ENCODE assay signal across 26 cellular contexts in the genomic region with DNA sequence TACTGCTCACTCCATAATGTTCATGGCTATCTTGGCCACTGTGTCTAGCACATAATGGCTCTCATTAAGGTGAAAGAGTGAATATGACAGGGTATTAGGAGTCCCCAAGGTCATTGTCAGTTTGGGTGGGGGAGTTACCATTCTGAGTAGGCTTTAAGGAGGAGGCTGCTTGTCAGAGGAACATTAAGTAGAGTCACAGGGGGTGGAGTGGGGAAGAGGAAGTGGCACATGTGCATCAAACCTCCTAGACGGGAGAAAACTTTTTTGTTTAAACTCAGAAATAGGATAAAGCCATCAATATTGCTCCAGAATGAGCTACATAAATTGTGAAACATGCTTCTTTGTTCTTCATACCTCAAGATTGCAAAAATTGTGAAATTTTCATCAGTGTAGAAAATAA. TPM values are rescaled to one million over a fixed set of nuclear protein-coding genes. Genes with fewer than 3 reads are reported as not detected.
DNase-seq lines count a peak whose midpoint lies in the region; ATAC-seq and TF ChIP-seq lines count a peak whose summit lies in the region.
"Had no signal": no experiment of that assay in that cellular context is flagged by ENCODE, and none has a peak within 500 bp of the region (broad histone marks: within the 10 kb centered on the region; RNA-seq: fewer than 3 reads in every experiment).

No MANE protein-coding gene starts in this region.

- peak overlapping the region in 1 of 6 donors; percentile 23 for H3K27ac Mint-ChIP-seq in naive B cell
- H3K27ac Mint-ChIP-seq: activated naive CD4-positive, alpha-beta T cell treated with anti-CD3 and anti-CD28 coated beads, Interleukin-2, amount 50 U/mL, for 24 hours had no signal

- H3K4me1 Mint-ChIP-seq in naive B cell: peaks cover 4 to 23% (median 15%) of the 10 kb centered on the region in 3 donors
- H3K4me1 Mint-ChIP-seq: activated naive CD4-positive, alpha-beta T cell treated with anti-CD3 and anti-CD28 coated beads, Interleukin-2, amount 50 U/mL, for 24 hours had no signal

- H4K8ac ChIP-seq in trophoblast cell (ENCODE audit: low read depth, low read length): no peak overlapping the region

- H3K4me3 Mint-ChIP-seq in naive B cell: peak overlapping the region in 6 of 8 donors; percentile 4 to 70 (median 33)

- H2BK12ac ChIP-seq in trophoblast cell (ENCODE audit: low read length): no peak overlapping the region

- peaks cover 8% of the 10 kb centered on the region; the same call in 1 of the 2 replicates for H3K27me3 ChIP-seq in BLaER1
- H3K27me3 ChIP-seq in trophoblast cell (ENCODE audit: insufficient read depth, low read length): no peaks in the 10 kb centered on the region
- H3K27me3 ChIP-seq: SJCRH30, vagina had no signal

- DNase-seq in KBM-7 (peak; percentile 55), OCI-LY7 (ENCODE audit: low spot score) (peak; percentile 42), naive B cell (no peak), pons (ENCODE audit: low spot score) (no peak), trophoblast cell (no peak), cerebellar cortex (ENCODE audit: low spot score) (no peak)
- no peak for DNase-seq in activated effector memory CD4-positive, alpha-beta T cell treated with Interleukin-2 at 50 U/mL for 16 hours
- DNase-seq: ACHN; activated CD4-positive, alpha-beta T cell treated with anti-CD3 and anti-CD28 coated beads for 48 hours; C1 segment of cervical spinal cord; cerebellar nuclear complex; HCEC 1CT; head of caudate nucleus; NCI-H1417; NCI-H2081; NCI-H82; retina; SJCRH30; small intestine; substantia nigra; T-helper 2 cell had no signal

- H2AFZ ChIP-seq in OCI-LY7 (ENCODE audit: low read length) (peak overlapping the region; percentile 7; the same call in 1 of the 2 replicates), trophoblast cell (ENCODE audit: insufficient read depth, low read length, poor library complexity) (no peak overlapping the region)

- H2AK5ac ChIP-seq in trophoblast cell (ENCODE audit: low read length): no peak overlapping the region

- no peak overlapping the region for H3K18ac ChIP-seq in trophoblast cell (ENCODE audit: low read length)

- no peak overlapping the region for H3K23ac ChIP-seq in trophoblast cell (ENCODE audit: low read length)

- peaks cover 5% of the 10 kb centered on the region for H3K79me1 ChIP-seq in trophoblast cell (ENCODE audit: low read length)

- no peak overlapping the region for H3K4me3 ChIP-seq in BLaER1
- H3K4me3 ChIP-seq in OCI-LY7 (ENCODE audit: low read depth, low read length, poor library complexity, severe bottlenecking): no peak overlapping the region
- H3K4me3 ChIP-seq in trophoblast cell (ENCODE audit: low read depth, low read length): no peak overlapping the region
- H3K4me3 ChIP-seq: SJCRH30, vagina had no signal

- H3K27ac ChIP-seq in BLaER1 (no peak overlapping the region), OCI-LY7 (ENCODE audit: low read depth, low read length, poor library complexity, severe bottlenecking) (no peak overlapping the region), trophoblast cell (ENCODE audit: low read depth, low read length) (no peak overlapping the region)
- H3K27ac ChIP-seq: HL-60, SJCRH30, vagina had no signal

- in situ Hi-C loops in KBM-7 (cut with MboI; ENCODE audit: low pct_unique_long_range_greater_than_20kb, low sequenced_read_pairs): no loop called here

- peaks cover 29 to 67% (median 33%) of the 10 kb centered on the region in 3 donors for H3K27me3 Mint-ChIP-seq in naive B cell

- POLR2A ChIA-PET in OCI-LY7 (lab: Charles Lee): interaction anchor here (1.0 to 1.2 kb wide), 2 partner anchors 251 to 396 kb away, joined by 3 read pairs; no protein-coding TSS in a partner anchor

- H4K20me1 ChIP-seq in BLaER1 (peaks cover 87% of the 10 kb centered on the region), OCI-LY7 (ENCODE audit: insufficient read depth, low read length) (no peaks in the 10 kb centered on the region)

- intact Hi-C loops in OCI-LY7 (cut with micrococcal nuclease; ENCODE audit: unreplicated experiment): no loop called here

- H3K9me3 Mint-ChIP-seq in naive B cell: no peaks in the 10 kb centered on the region
- H3K9me3 Mint-ChIP-seq: activated naive CD4-positive, alpha-beta T cell treated with anti-CD3 and anti-CD28 coated beads, Interleukin-2, amount 50 U/mL, for 24 hours had no signal

- H3K4me1 ChIP-seq in BLaER1 (peaks cover 73% of the 10 kb centered on the region), OCI-LY7 (ENCODE audit: insufficient read depth, low read length, poor library complexity, severe bottlenecking) (peaks cover 36% of the 10 kb centered on the region), trophoblast cell (ENCODE audit: control insufficient read depth in 1 of 2, insufficient read depth in 2 of 2, low read length in 2 of 2) (peaks cover 20 to 27% of the 10 kb centered on the region in 2 experiments)

- no peak overlapping the region for H2BK120ac ChIP-seq in trophoblast cell (ENCODE audit: insufficient read depth, low read length, poor library complexity)

- H3K36me3 ChIP-seq in BLaER1 (no peaks in the 10 kb centered on the region), OCI-LY7 (ENCODE audit: insufficient read depth, low read length) (no peaks in the 10 kb centered on the region), trophoblast cell (ENCODE audit: control insufficient read depth in 1 of 2, insufficient read depth in 2 of 2, low read length in 2 of 2) (peaks cover 7 to 8% of the 10 kb centered on the region in 2 experiments)
- H3K36me3 ChIP-seq: SJCRH30, vagina had no signal

- no peaks in the 10 kb centered on the region for H3K9me3 ChIP-seq in BLaER1
- H3K9me3 ChIP-seq in OCI-LY7 (ENCODE audit: low read length): no peaks in the 10 kb centered on the region
- H3K9me3 ChIP-seq in trophoblast cell (ENCODE audit: insufficient read depth, low read depth, low read length): no peaks in the 10 kb centered on the region
- H3K9me3 ChIP-seq: SJCRH30, vagina had no signal

- H3K9ac ChIP-seq in BLaER1: no peak overlapping the region
- no peak overlapping the region for H3K9ac ChIP-seq in trophoblast cell (ENCODE audit: low read length)

- WGBS in trophoblast cell (ENCODE audit: extremely low coverage, insufficient coverage, insufficient read length): no CpG with 5 or more reads among the region's 1 CpG

- no peaks in the 10 kb centered on the region for H3K9me2 ChIP-seq in OCI-LY7 (ENCODE audit: insufficient read depth, low read length)

- H3K36me3 Mint-ChIP-seq in naive B cell: no peaks in the 10 kb centered on the region
- H3K36me3 Mint-ChIP-seq: activated naive CD4-positive, alpha-beta T cell treated with anti-CD3 and anti-CD28 coated beads, Interleukin-2, amount 50 U/mL, for 24 hours had no signal

- ATAC-seq in naive B cell (ENCODE audit: low read depth in 2 of 2): no peak
- ATAC-seq: HepG2 had no signal

- H3K14ac ChIP-seq in trophoblast cell (ENCODE audit: low read length): no peak overlapping the region

- H3K4ac ChIP-seq in trophoblast cell (ENCODE audit: low read depth, low read length): no peak overlapping the region

- TF ChIP-seq CTCF in OCI-LY7 (conservative IDR thresholded peaks at IDR 0.05; ENCODE audit: low read length): no peak

- H3K79me2 ChIP-seq in OCI-LY7 (ENCODE audit: insufficient read depth, low read depth, low read length) (no peaks in the 10 kb centered on the region), trophoblast cell (ENCODE audit: control insufficient read depth, insufficient read depth, low read length, poor library complexity) (peaks cover 2% of the 10 kb centered on the region)

- CTCF ChIA-PET in OCI-LY7 (lab: Charles Lee; ENCODE audit: unreplicated experiment): interaction anchor here (1.0 to 1.5 kb wide), 2 partner anchors 10 to 17 kb away, joined by 3 to 4 read pairs; no protein-coding TSS in a partner anchor

- no peak overlapping the region for H2BK5ac ChIP-seq in trophoblast cell (ENCODE audit: low read depth, low read length, poor library complexity)

- no peak overlapping the region for H4K12ac ChIP-seq in trophoblast cell (ENCODE audit: low read depth, low read length)

- no TSS peak for BruUV-seq in OCI-LY7 (replicated peaks; lab: Mats Ljungman, UMichigan)

- H3K4me2 ChIP-seq in BLaER1: peak overlapping the region; percentile 96
- no peak overlapping the region for H3K4me2 ChIP-seq in OCI-LY7 (ENCODE audit: low read length)
- no peak overlapping the region for H3K4me2 ChIP-seq in trophoblast cell (ENCODE audit: low read length)

- H4K91ac ChIP-seq in trophoblast cell (ENCODE audit: low read depth, low read length): no peak overlapping the region

RNA-seq across cellular contexts. Expression of a gene that starts 45.5 kb away (rescaled TPM):
- total RNA-seq in OCI-LY7 (2014; rRNA removed; shearing (Covaris generic)): 2.9 and 3.9 TPM in 2 replicates
- total RNA-seq in OCI-LY7 (2022): 11.1 and 11.2 TPM in 2 replicates
- polyA plus RNA-seq in naive B cell (ENCODE audit: low read depth in 6 of 6): not detected
- polyA plus RNA-seq in trophoblast cell (2013): 22.7 and 24.2 TPM in 2 replicates

Comparison
In these comparisons a context has a peak if more than half of its experiments do, and no peak if none do; other contexts are left out.
1. DNase-seq: peak in KBM-7 (single experiment) and OCI-LY7 (single experiment); none in naive B cell (single experiment), activated effector memory CD4-positive, alpha-beta T cell treated with Interleukin-2 at 50 U/mL for 16 hours (single experiment), pons (single experiment), trophoblast cell (0 of 2) and cerebellar cortex (single experiment).